Comparison of ENCODE assay signal across 8 cellular contexts in the genomic region with DNA sequence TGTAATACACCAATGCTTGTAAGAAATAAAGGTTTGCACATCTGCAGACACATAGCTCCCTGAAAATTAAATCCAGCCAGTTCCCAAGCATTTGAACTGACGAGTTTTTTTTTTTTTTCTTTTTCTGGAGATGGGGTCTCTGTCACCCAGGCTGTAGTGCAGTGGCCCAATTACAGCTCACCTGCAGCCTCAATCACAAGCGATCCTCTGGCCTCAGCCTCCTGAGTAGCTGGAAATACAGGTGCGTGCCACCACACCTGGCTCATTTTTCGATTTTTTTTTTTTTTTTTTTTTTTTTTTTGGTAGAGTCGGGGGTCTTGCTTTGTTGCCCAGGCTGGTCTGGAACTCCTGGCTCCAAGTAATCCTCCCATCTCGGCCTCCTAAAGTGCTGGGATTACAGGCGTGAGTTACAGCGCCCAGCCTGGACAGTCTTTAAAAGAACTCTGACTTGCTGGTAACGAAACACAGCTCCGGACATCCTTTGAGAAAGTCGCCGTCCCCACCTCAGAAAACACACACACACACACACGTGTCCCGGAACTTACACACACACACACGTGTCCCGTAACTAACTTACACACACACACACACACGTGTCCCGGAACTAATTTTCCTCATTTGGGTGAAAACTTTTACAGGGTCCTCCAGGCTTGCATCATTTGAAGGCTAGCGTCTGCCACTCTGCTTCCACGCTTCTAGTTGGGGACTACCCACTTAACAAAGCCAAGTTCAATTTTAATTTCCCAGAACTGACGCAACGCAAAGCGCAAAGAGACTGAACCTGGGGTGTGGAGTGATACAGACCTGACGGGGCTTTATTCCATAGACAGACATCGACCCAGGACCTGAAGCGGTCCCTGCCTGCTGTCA. TPM values are rescaled to one million over a fixed set of nuclear protein-coding genes. Genes with fewer than 3 reads are reported as not detected.
DNase-seq lines count a peak whose midpoint lies in the region; ATAC-seq and TF ChIP-seq lines count a peak whose summit lies in the region.

No MANE protein-coding gene starts in this region.

- no peaks in the 10 kb centered on the region for H3K9me2 ChIP-seq in Loucy (replicated peaks; ENCODE audit: low read depth, low read length)

- H3F3A ChIP-seq in Loucy (ENCODE audit: low read depth): no peaks in the 10 kb centered on the region

- DNase-seq in activated CD4-positive, alpha-beta T cell treated with anti-CD3 and anti-CD28 coated beads for 24 hours (ENCODE audit: low read depth in 2 of 2): peak; percentile 3 to 4
- no peak for DNase-seq in activated CD4-positive, alpha-beta T cell treated with anti-CD3 and anti-CD28 coated beads, Interleukin-2, amount 50 U/mL, for 1 hour
- peak; percentile 56 for DNase-seq in activated CD8-positive, alpha-beta memory T cell treated with anti-CD3 and anti-CD28 coated beads, Interleukin-2, amount 50 U/mL, for 48 hours
- DNase-seq in foreskin keratinocyte: peak; percentile 22 to 53
- DNase-seq in omental fat pad (ENCODE audit: low spot score): no peak
- no peak for DNase-seq in anterior cingulate cortex (lab: John Stamatoyannopoulos, UW)

- POLR2A ChIA-PET in HEK293 (lab: Yijun Ruan, JAX): interaction anchor here (0.7 kb wide), 4 partner anchors 8 to 1888 kb away, joined by 3 to 12 read pairs (median 5); no protein-coding TSS in a partner anchor

- H3K4me1 ChIP-seq in HEK293 (ENCODE audit: control insufficient read depth, insufficient read depth, low read length) (no peaks in the 10 kb centered on the region), Loucy (ENCODE audit: insufficient read depth, low read length, poor library complexity, severe bottlenecking) (peaks cover 5% of the 10 kb centered on the region), foreskin keratinocyte (peaks cover 5% of the 10 kb centered on the region)

- H3K27me3 ChIP-seq in Loucy (ENCODE audit: insufficient read depth, low read length, poor library complexity, severe bottlenecking) (peaks cover 34% of the 10 kb centered on the region), foreskin keratinocyte (no peaks in the 10 kb centered on the region)

- H3K4me2 ChIP-seq in Loucy (ENCODE audit: low read depth, low read length, poor library complexity, severe bottlenecking): peak overlapping the region; percentile 89

- peaks cover 7 to 21% of the 10 kb centered on the region in 2 experiments; a peak in 2 of 3 replicates for H3K36me3 ChIP-seq in HEK293 (ENCODE audit: control insufficient read depth in 2 of 2, insufficient read depth in 1 of 2, low read length in 2 of 2)
- no peaks in the 10 kb centered on the region for H3K36me3 ChIP-seq in Loucy (ENCODE audit: insufficient read depth, low read length)

- H4K20me1 ChIP-seq in Loucy (ENCODE audit: insufficient read depth, low read length, poor library complexity, severe bottlenecking): no peaks in the 10 kb centered on the region

- peak overlapping the region; percentile 68; the same call in 1 of the 2 replicates for H3K27ac ChIP-seq in HEK293 (ENCODE audit: extremely low read depth, low read depth, low read length)
- H3K27ac ChIP-seq in foreskin keratinocyte: peak overlapping the region; percentile 4

- H3K9ac ChIP-seq in Loucy (ENCODE audit: low read depth, low read length, poor library complexity, severe bottlenecking): peak overlapping the region; percentile 83

- peak overlapping the region; percentile 97 for H2AFZ ChIP-seq in Loucy (ENCODE audit: low read length)

- peaks cover 19% of the 10 kb centered on the region for H3K79me2 ChIP-seq in Loucy (ENCODE audit: insufficient read depth, low read length)

- TF ChIP-seq CTCF in HEK293 (tag by site-specific recombination; IDR thresholded peaks at IDR 0.05): 0 out of 2 replicates have a peak, but pooled peaks have one; percentile 14
- TF ChIP-seq CTCF in Loucy (conservative IDR thresholded peaks at IDR 0.05; ENCODE audit: low read length): no peak
- TF ChIP-seq CTCF in foreskin keratinocyte (conservative IDR thresholded peaks at IDR 0.05): no peak
- TF ChIP-seq CTCF in omental fat pad (IDR thresholded peaks at IDR 0.05): no peak

- no peaks in the 10 kb centered on the region for H3K9me3 ChIP-seq in HEK293 (ENCODE audit: control insufficient read depth, insufficient read depth, low read depth, low read length)
- no peaks in the 10 kb centered on the region for H3K9me3 ChIP-seq in Loucy (ENCODE audit: insufficient read depth, low read depth, low read length)

- CTCF ChIA-PET in HEK293 (lab: Yijun Ruan, JAX): interaction anchor here (1.1 kb wide), 1 partner anchor 197 kb away, joined by 5 read pairs; no protein-coding TSS in a partner anchor

- H3K4me3 ChIP-seq in HEK293 (ENCODE audit: low read depth, low read length) (peak overlapping the region; percentile 95), Loucy (ENCODE audit: low read length, poor library complexity, severe bottlenecking) (peak overlapping the region; percentile 93)

- ATAC-seq in foreskin keratinocyte (peak; percentile 63), omental fat pad (ENCODE audit: low FRiP score) (peak; percentile 69)

TF ChIP-seq in HEK293, 187 proteins besides CTCF, POLR2A, EP300 and RAD21 (continues in another document):
- peak; percentile 95 for TF ChIP-seq ZNF335 (tag by site-specific recombination; conservative IDR thresholded peaks at IDR 0.05)
- TF ChIP-seq ZNF121 (tag by site-specific recombination; IDR thresholded peaks at IDR 0.05): peak; percentile 73
- TF ChIP-seq, protein P1, sequence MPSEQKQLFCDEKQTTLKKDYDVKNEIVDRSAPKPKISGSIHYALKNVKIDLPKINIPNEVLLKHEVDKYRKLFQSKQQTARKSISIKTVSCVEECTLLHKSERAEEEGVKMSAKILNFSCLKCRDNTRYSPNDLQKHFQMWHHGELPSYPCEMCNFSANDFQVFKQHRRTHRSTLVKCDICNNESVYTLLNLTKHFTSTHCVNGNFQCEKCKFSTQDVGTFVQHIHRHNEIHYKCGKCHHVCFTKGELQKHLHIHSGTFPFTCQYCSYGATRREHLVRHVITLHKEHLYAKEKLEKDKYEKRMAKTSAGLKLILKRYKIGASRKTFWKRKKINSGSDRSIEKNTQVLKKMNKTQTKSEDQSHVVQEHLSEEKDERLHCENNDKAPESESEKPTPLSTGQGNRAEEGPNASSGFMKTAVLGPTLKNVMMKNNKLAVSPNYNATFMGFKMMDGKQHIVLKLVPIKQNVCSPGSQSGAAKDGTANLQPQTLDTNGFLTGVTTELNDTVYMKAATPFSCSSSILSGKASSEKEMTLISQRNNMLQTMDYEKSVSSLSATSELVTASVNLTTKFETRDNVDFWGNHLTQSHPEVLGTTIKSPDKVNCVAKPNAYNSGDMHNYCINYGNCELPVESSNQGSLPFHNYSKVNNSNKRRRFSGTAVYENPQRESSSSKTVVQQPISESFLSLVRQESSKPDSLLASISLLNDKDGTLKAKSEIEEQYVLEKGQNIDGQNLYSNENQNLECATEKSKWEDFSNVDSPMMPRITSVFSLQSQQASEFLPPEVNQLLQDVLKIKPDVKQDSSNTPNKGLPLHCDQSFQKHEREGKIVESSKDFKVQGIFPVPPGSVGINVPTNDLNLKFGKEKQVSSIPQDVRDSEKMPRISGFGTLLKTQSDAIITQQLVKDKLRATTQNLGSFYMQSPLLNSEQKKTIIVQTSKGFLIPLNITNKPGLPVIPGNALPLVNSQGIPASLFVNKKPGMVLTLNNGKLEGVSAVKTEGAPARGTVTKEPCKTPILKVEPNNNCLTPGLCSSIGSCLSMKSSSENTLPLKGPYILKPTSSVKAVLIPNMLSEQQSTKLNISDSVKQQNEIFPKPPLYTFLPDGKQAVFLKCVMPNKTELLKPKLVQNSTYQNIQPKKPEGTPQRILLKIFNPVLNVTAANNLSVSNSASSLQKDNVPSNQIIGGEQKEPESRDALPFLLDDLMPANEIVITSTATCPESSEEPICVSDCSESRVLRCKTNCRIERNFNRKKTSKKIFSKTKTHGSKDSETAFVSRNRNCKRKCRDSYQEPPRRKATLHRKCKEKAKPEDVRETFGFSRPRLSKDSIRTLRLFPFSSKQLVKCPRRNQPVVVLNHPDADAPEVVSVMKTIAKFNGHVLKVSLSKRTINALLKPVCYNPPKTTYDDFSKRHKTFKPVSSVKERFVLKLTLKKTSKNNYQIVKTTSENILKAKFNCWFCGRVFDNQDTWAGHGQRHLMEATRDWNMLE (tag by site-specific recombination; conservative IDR thresholded peaks at IDR 0.05; ENCODE audit: low read depth): 0 out of 2 replicates have a peak, but pooled peaks have one; percentile 9
- TF ChIP-seq ZNF202 (tag by site-specific recombination; IDR thresholded peaks at IDR 0.05; ENCODE audit: borderline replicate concordance): no peak
- TF ChIP-seq ZBTB7A (tag by site-specific recombination; IDR thresholded peaks at IDR 0.05; ENCODE audit: low read depth): no peak
- TF ChIP-seq ATF2 (tag by site-specific recombination; IDR thresholded peaks at IDR 0.05; ENCODE audit: low read depth): no peak
- TF ChIP-seq, protein P2, sequence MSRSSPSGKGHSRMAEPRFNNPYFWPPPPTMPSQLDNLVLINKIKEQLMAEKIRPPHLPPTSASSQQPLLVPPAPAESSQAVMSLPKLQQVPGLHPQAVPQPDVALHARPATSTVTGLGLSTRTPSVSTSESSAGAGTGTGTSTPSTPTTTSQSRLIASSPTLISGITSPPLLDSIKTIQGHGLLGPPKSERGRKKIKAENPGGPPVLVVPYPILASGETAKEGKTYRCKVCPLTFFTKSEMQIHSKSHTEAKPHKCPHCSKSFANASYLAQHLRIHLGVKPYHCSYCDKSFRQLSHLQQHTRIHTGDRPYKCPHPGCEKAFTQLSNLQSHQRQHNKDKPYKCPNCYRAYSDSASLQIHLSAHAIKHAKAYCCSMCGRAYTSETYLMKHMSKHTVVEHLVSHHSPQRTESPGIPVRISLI (tag by site-specific recombination; IDR thresholded peaks at IDR 0.05): peak; percentile 90

RNA-seq across cellular contexts. Expression of gene OCM2, which starts 18.6 kb away (rescaled TPM):
- total RNA-seq in foreskin keratinocyte (not detected in 2 replicates), omental fat pad (not detected)
- not detected in 2 replicates for polyA plus RNA-seq in foreskin keratinocyte

Comparison
In these comparisons a context has a peak if more than half of its experiments do, and no peak if none do; other contexts are left out.
1. DNase-seq: peak in activated CD4-positive, alpha-beta T cell treated with anti-CD3 and anti-CD28 coated beads for 24 hours (2 of 2), activated CD8-positive, alpha-beta memory T cell treated with anti-CD3 and anti-CD28 coated beads, Interleukin-2, amount 50 U/mL, for 48 hours (single experiment) and foreskin keratinocyte (2 of 2); none in activated CD4-positive, alpha-beta T cell treated with anti-CD3 and anti-CD28 coated beads, Interleukin-2, amount 50 U/mL, for 1 hour (single experiment), omental fat pad (single experiment) and anterior cingulate cortex (0 of 58).